9 cellular contexts compared by ENCODE assay signal in genomic region chr5:178940569-178941360, GRCh38. TPM values are rescaled to one million over a fixed set of nuclear protein-coding genes. Genes with fewer than 3 reads are reported as not detected.
A peak's percentile ranks its signal among the peaks of the same experiment; 100 is the strongest.
DNase-seq lines count a peak whose midpoint lies in the region; ATAC-seq and TF ChIP-seq lines count a peak whose summit lies in the region.
"Had no signal": no experiment of that assay in that cellular context is flagged by ENCODE, and none has a peak within 500 bp of the region (broad histone marks: within the 10 kb centered on the region; RNA-seq: fewer than 3 reads in every experiment).

Gene ZNF454 (plus strand): TSS chr5:178941198. CDS start chr5:178942792, 1,594 bp downstream.

- intact Hi-C loops in esophagus muscularis mucosa (cut with DNase I): loop anchor here (5.0 to 10.0 kb wide), 4 partner anchors 43 to 206 kb away; partner anchors contain the start of genes ZFP2, ZNF354A and ZNF879
- intact Hi-C loops in vagina (cut with DNase I): no loop called here
- intact Hi-C loops in CD4-positive, alpha-beta memory T cell (cut with micrococcal nuclease): no loop called here

- DNase-seq in NCI-H510A treated with DMSO at 0.1 percent for 48 hours (lab: John Stamatoyannopoulos, UW): peak; percentile 0
- DNase-seq in NCI-H510A (lab: John Stamatoyannopoulos, UW): no peak
- peak; percentile 96 for DNase-seq in esophagus muscularis mucosa (ENCODE audit: extremely low spot score)
- DNase-seq in middle frontal gyrus (ENCODE audit: extremely low spot score, low spot score): peak; percentile 88
- DNase-seq in vagina (ENCODE audit: extremely low spot score in 2 of 2): peak in 1 of 2 donors; percentile 92
- no peak for DNase-seq in CD4-positive, alpha-beta memory T cell
- DNase-seq in RPMI8226: no peak

- H3K27me3 ChIP-seq in esophagus muscularis mucosa (no peaks in the 10 kb centered on the region), vagina (no peaks in the 10 kb centered on the region)
- no peaks in the 10 kb centered on the region for H3K27me3 ChIP-seq in CD4-positive, alpha-beta memory T cell (ENCODE audit: insufficient read depth, low read length)

- peaks cover 13 to 95% (median 88%) of the 10 kb centered on the region in 8 donors for H3K9me3 Mint-ChIP-seq in CD4-positive, alpha-beta memory T cell

- H3K27ac ChIP-seq in esophagus muscularis mucosa (replicated peaks in 1 of 4) (peak within 1 kb of the TSS; percentile 77 to 88 (median 86)), vagina (peak within 1 kb of the TSS; percentile 63)
- no peak within 1 kb of the TSS for H3K27ac ChIP-seq in CD4-positive, alpha-beta memory T cell (ENCODE audit: low read depth, low read length)

- POLR2A ChIA-PET in CD4-positive, alpha-beta memory T cell (lab: Charles Lee; ENCODE audit: partially characterized antibody): no interaction called here

- TF ChIP-seq CTCF in esophagus muscularis mucosa (IDR thresholded peaks at IDR 0.05) (peak in 1 of 3 experiments; percentile 19), vagina (IDR thresholded peaks at IDR 0.05) (no peak)

- H3K27me3 Mint-ChIP-seq in CD4-positive, alpha-beta memory T cell: peaks cover 11 to 12% of the 10 kb centered on the region in 2 donors

- CTCF ChIA-PET in CD4-positive, alpha-beta memory T cell (lab: Charles Lee; ENCODE audit: partially characterized antibody): no interaction called here

- no peaks in the 10 kb centered on the region for H3K4me1 Mint-ChIP-seq in CD4-positive, alpha-beta memory T cell
- H3K4me1 Mint-ChIP-seq: memory B cell had no signal

- peak within 1 kb of the TSS in 1 of 8 donors; percentile 27 for H3K4me3 Mint-ChIP-seq in CD4-positive, alpha-beta memory T cell
- H3K4me3 Mint-ChIP-seq: memory B cell had no signal

- H3K27ac Mint-ChIP-seq in CD4-positive, alpha-beta memory T cell: no peak within 1 kb of the TSS
- H3K27ac Mint-ChIP-seq: memory B cell had no signal

- no peak for TF ChIP-seq POLR2A in esophagus muscularis mucosa (IDR thresholded peaks at IDR 0.05; ENCODE audit: low read depth)
- TF ChIP-seq POLR2A in vagina (IDR thresholded peaks at IDR 0.05): no peak

- WGBS in esophagus muscularis mucosa: under 1% methylated on average over 35 of the region's 69 CpGs

- H3K9me3 ChIP-seq in esophagus muscularis mucosa (peaks cover 0 to 49% (median 37%) of the 10 kb centered on the region in 4 donors), vagina (peaks cover 45% of the 10 kb centered on the region)
- H3K9me3 ChIP-seq in CD4-positive, alpha-beta memory T cell (ENCODE audit: control insufficient read depth in 1 of 2, low read length in 2 of 2): peaks cover 6 to 25% of the 10 kb centered on the region in 2 donors

- H3K36me3 ChIP-seq in esophagus muscularis mucosa (peaks cover 0 to 17% (median 7%) of the 10 kb centered on the region in 4 donors), vagina (peaks cover 0 to 10% of the 10 kb centered on the region in 2 donors)
- no peaks in the 10 kb centered on the region for H3K36me3 ChIP-seq in CD4-positive, alpha-beta memory T cell (ENCODE audit: insufficient read depth, low read length)

- ATAC-seq in GM18517 (IDR thresholded peaks at IDR 0.05; ENCODE audit: unreplicated experiment): no peak

- H3K4me3 ChIP-seq in esophagus muscularis mucosa (peak within 1 kb of the TSS; percentile 66 to 83 (median 76)), vagina (peak within 1 kb of the TSS; percentile 75 to 79)
- no peak within 1 kb of the TSS for H3K4me3 ChIP-seq in CD4-positive, alpha-beta memory T cell (ENCODE audit: low read length in 2 of 2)

- H3K36me3 Mint-ChIP-seq in CD4-positive, alpha-beta memory T cell: peaks cover 20 to 41% of the 10 kb centered on the region in 2 donors

- H3K4me1 ChIP-seq in esophagus muscularis mucosa (peaks cover 9 to 24% (median 11%) of the 10 kb centered on the region in 4 donors), vagina (peaks cover 18% of the 10 kb centered on the region)
- no peaks in the 10 kb centered on the region for H3K4me1 ChIP-seq in CD4-positive, alpha-beta memory T cell (ENCODE audit: insufficient read depth, low read length)

- TF ChIP-seq EP300 in esophagus muscularis mucosa (IDR thresholded peaks at IDR 0.05): no peak

RNA-seq across cellular contexts. Expression of gene ZNF454, which starts in this region (rescaled TPM):
- total RNA-seq in esophagus muscularis mucosa (1 to 10 TPM; 2.3 to 4.8 (median 4.2) TPM), vagina (3.4 TPM)
- total RNA-seq in CD4-positive, alpha-beta memory T cell: under 1 TPM in 1 of 2 experiments, not detected in 1; 0.14 TPM
- not detected for polyA plus RNA-seq in CD4-positive, alpha-beta memory T cell

Comparison
In these comparisons a context has a peak if more than half of its experiments do, and no peak if none do; other contexts are left out.
1. DNase-seq: peak in NCI-H510A treated with DMSO at 0.1 percent for 48 hours (single experiment), esophagus muscularis mucosa (single experiment) and middle frontal gyrus (single experiment); none in NCI-H510A (single experiment), CD4-positive, alpha-beta memory T cell (0 of 5) and RPMI8226 (single experiment).
2. H3K4me3 ChIP-seq: peak in esophagus muscularis mucosa (4 of 4) and vagina (2 of 2); none in CD4-positive, alpha-beta memory T cell (0 of 2).